8 cellular contexts compared by ENCODE assay signal in genomic region chrX:53281321-53281822, GRCh38. TPM values are rescaled to one million over a fixed set of nuclear protein-coding genes. Genes with fewer than 3 reads are reported as not detected.
DNase-seq lines count a peak whose midpoint lies in the region; ATAC-seq and TF ChIP-seq lines count a peak whose summit lies in the region.

IQSEC2 (minus strand) TSS chrX:53281584.

- intact Hi-C loops in Calu3 (cut with micrococcal nuclease; ENCODE audit: unreplicated experiment), result loop anchor here (5.0 kb wide), 1 partner anchor 36 kb away; no protein-coding TSS in a partner anchor

- H3K27me3 Mint-ChIP-seq in Calu3 (ENCODE audit: unreplicated experiment), result no peaks in the 10 kb centered on the region
- H3K27me3 Mint-ChIP-seq in stimulated activated memory B cell treated with anti-CD40 and anti-IgM and Interleukin-4, amounts not matched to agents 10 μg/mL and 1 μg/mL and 100 μg/mL, for 72 hours, result no peaks in the 10 kb centered on the region

- CTCF ChIA-PET in Calu3 (lab: Charles Lee), result interaction anchor here (0.7 kb wide), 1 partner anchor 32 kb away, joined by 3 read pairs; no protein-coding TSS in a partner anchor

- H3K36me3 Mint-ChIP-seq in Calu3 (ENCODE audit: insufficient read depth, unreplicated experiment), result peaks cover 3% of the 10 kb centered on the region
- H3K36me3 Mint-ChIP-seq in stimulated activated memory B cell treated with anti-CD40 and anti-IgM and Interleukin-4, amounts not matched to agents 10 μg/mL and 1 μg/mL and 100 μg/mL, for 72 hours, result no peaks in the 10 kb centered on the region

- TF ChIP-seq CTCF in Calu3 (IDR thresholded peaks at IDR 0.05; ENCODE audit: unreplicated experiment), result no peak

- no TSS peak for BruUV-seq in Calu3 (replicated peaks; lab: Mats Ljungman, UMichigan)

- H3K27ac Mint-ChIP-seq in Calu3 (ENCODE audit: unreplicated experiment), result peak within 1 kb of the TSS; percentile 70
- peak within 1 kb of the TSS; percentile 74 for H3K27ac Mint-ChIP-seq in stimulated activated memory B cell treated with anti-CD40 and anti-IgM and Interleukin-4, amounts not matched to agents 10 μg/mL and 1 μg/mL and 100 μg/mL, for 72 hours

- DNase-seq in Calu3 (peak; percentile 85), NCI-H2171 (lab: John Stamatoyannopoulos, UW) (peak; percentile 42), caudate nucleus (lab: John Stamatoyannopoulos, UW) (peak in 28 of 61 donors; percentile 1 to 42 (median 16)), islet precursor cell (peak; percentile 83), SHP77 treated with DMSO at 0.1 percent for 48 hours (lab: John Stamatoyannopoulos, UW) (no peak)
- DNase-seq in stimulated activated CD4-positive, alpha-beta T cell treated with anti-CD3 and anti-CD28 coated beads, Interleukin-4, amount 100 ng/mL, for 1 hour, result no peak

- peak within 1 kb of the TSS; percentile 6 for H3K27ac ChIP-seq in caudate nucleus (ENCODE audit: low read depth, low read length)

- ATAC-seq in stimulated activated memory B cell treated with anti-CD40 and anti-IgM and Interleukin-4, amounts not matched to agents 10 μg/mL and 1 μg/mL and 100 μg/mL, for 72 hours, result no peak
- ATAC-seq in HG02759 (IDR thresholded peaks at IDR 0.05; ENCODE audit: unreplicated experiment), result no peak

- peaks cover 9% of the 10 kb centered on the region for H3K4me1 Mint-ChIP-seq in Calu3 (ENCODE audit: low read depth, unreplicated experiment)
- H3K4me1 Mint-ChIP-seq in stimulated activated memory B cell treated with anti-CD40 and anti-IgM and Interleukin-4, amounts not matched to agents 10 μg/mL and 1 μg/mL and 100 μg/mL, for 72 hours, result peaks cover 14% of the 10 kb centered on the region

- H3K9me3 Mint-ChIP-seq in Calu3 (ENCODE audit: low read depth, unreplicated experiment), result no peaks in the 10 kb centered on the region
- H3K9me3 Mint-ChIP-seq in stimulated activated memory B cell treated with anti-CD40 and anti-IgM and Interleukin-4, amounts not matched to agents 10 μg/mL and 1 μg/mL and 100 μg/mL, for 72 hours, result no peaks in the 10 kb centered on the region

- peak within 1 kb of the TSS; percentile 58 for H3K4me3 Mint-ChIP-seq in Calu3 (ENCODE audit: low read depth, unreplicated experiment)
- no peak within 1 kb of the TSS for H3K4me3 Mint-ChIP-seq in stimulated activated memory B cell treated with anti-CD40 and anti-IgM and Interleukin-4, amounts not matched to agents 10 μg/mL and 1 μg/mL and 100 μg/mL, for 72 hours

RNA-seq across cellular contexts. Expression of gene IQSEC2, which starts in this region (rescaled TPM):
- 14.1 and 15.2 TPM in 2 replicates for total RNA-seq in Calu3 (2022)

Comparison
In these comparisons a context has a peak if more than half of its experiments do, and no peak if none do; other contexts are left out.
1. DNase-seq: peak in Calu3 (single experiment), NCI-H2171 (single experiment) and islet precursor cell (single experiment); none in stimulated activated CD4-positive, alpha-beta T cell treated with anti-CD3 and anti-CD28 coated beads, Interleukin-4, amount 100 ng/mL, for 1 hour (single experiment) and SHP77 treated with DMSO at 0.1 percent for 48 hours (single experiment).